In genomic region chr16:4324479-4324868, GRCh38 we compare ENCODE assay signal across 13 cellular contexts. TPM values are rescaled to one million over a fixed set of nuclear protein-coding genes. Genes with fewer than 3 reads are reported as not detected.
DNase-seq lines count a peak whose midpoint lies in the region; ATAC-seq, FAIRE-seq and TF ChIP-seq lines count a peak whose summit lies in the region.
"Had no signal": no experiment of that assay in that cellular context is flagged by ENCODE, and none has a peak within 500 bp of the region (broad histone marks: within the 10 kb centered on the region; RNA-seq: fewer than 3 reads in every experiment).

No MANE protein-coding gene starts in this region.

- no peak overlapping the region for H3K4me3 Mint-ChIP-seq in progenitor cell of endocrine pancreas (ENCODE audit: low read depth)
- H3K4me3 Mint-ChIP-seq in T-helper 2 cell treated with Interferon-gamma antibody and Interleukin-4, amounts not matched to agents 5 μg/mL and 100 μg/mL, for 36 hours: no peak overlapping the region

- H3K36me3 ChIP-seq in HepG2 (replicated peaks in 1 of 2; ENCODE audit: control insufficient read depth in 1 of 2, insufficient read depth in 2 of 2, low read length in 2 of 2) (no peaks in the 10 kb centered on the region), right lobe of liver (no peaks in the 10 kb centered on the region), hepatocyte (replicated peaks; ENCODE audit: insufficient read depth, low read depth) (no peaks in the 10 kb centered on the region)

- FAIRE-seq in HepG2 (lab: Jason Lieb, UNC): no peak

- H3K79me2 ChIP-seq in HepG2 (ENCODE audit: insufficient read depth, low read length) (no peaks in the 10 kb centered on the region), hepatocyte (peaks cover 98% of the 10 kb centered on the region)

- ATAC-seq in HepG2 (no peak), right lobe of liver (no peak), GM19035 (IDR thresholded peaks at IDR 0.05; ENCODE audit: unreplicated experiment) (no peak), HG02571 (IDR thresholded peaks at IDR 0.05; ENCODE audit: unreplicated experiment) (no peak)

- H3K27me3 ChIP-seq in HepG2 (ENCODE audit: control insufficient read depth in 1 of 2, insufficient read depth in 2 of 2, low read length in 2 of 2): peaks cover 0 to 26% of the 10 kb centered on the region in 2 experiments; a peak in 2 of 5 replicates
- no peaks in the 10 kb centered on the region for H3K27me3 ChIP-seq in right lobe of liver
- no peaks in the 10 kb centered on the region for H3K27me3 ChIP-seq in hepatocyte
- H3K27me3 ChIP-seq: testis had no signal

- BruUV-seq in HepG2 (replicated peaks; lab: Mats Ljungman, UMichigan): no TSS peak

- H3K27ac Mint-ChIP-seq in progenitor cell of endocrine pancreas: peak overlapping the region; percentile 84
- no peak overlapping the region for H3K27ac Mint-ChIP-seq in T-helper 2 cell treated with Interferon-gamma antibody and Interleukin-4, amounts not matched to agents 5 μg/mL and 100 μg/mL, for 36 hours

- DNase-seq in HepG2 (ENCODE audit: low spot score) (no peak), right lobe of liver (no peak), hepatocyte (ENCODE audit: low spot score) (no peak), progenitor cell of endocrine pancreas (ENCODE audit: low spot score, unreplicated experiment) (no peak), H4 (ENCODE audit: low spot score) (no peak)
- DNase-seq in T-helper 2 cell treated with Interferon-gamma antibody and Interleukin-4, amounts not matched to agents 5 μg/mL and 100 μg/mL, for 36 hours (ENCODE audit: low spot score): no peak
- DNase-seq: activated CD4-positive, CD25-positive, alpha-beta regulatory T cell; activated T-cell treated with anti-CD3 and anti-CD28 coated beads for 4 hours; midbrain; NCI-H2081 had no signal

- no peaks in the 10 kb centered on the region for H3K36me3 Mint-ChIP-seq in progenitor cell of endocrine pancreas (ENCODE audit: insufficient read depth)
- H3K36me3 Mint-ChIP-seq in T-helper 2 cell treated with Interferon-gamma antibody and Interleukin-4, amounts not matched to agents 5 μg/mL and 100 μg/mL, for 36 hours (ENCODE audit: low read depth): no peaks in the 10 kb centered on the region

- peaks cover 9% of the 10 kb centered on the region for H3K4me1 Mint-ChIP-seq in progenitor cell of endocrine pancreas (ENCODE audit: low read depth)
- no peaks in the 10 kb centered on the region for H3K4me1 Mint-ChIP-seq in T-helper 2 cell treated with Interferon-gamma antibody and Interleukin-4, amounts not matched to agents 5 μg/mL and 100 μg/mL, for 36 hours (ENCODE audit: low read depth)

- TF ChIP-seq EP300 in HepG2 (IDR thresholded peaks at IDR 0.05; ENCODE audit: low read depth in 2 of 2, low read length in 2 of 2) (no peak), HepG2 (CRISPR knock-in tag; IDR thresholded peaks at IDR 0.05; ENCODE audit: borderline replicate concordance) (no peak)

- H3K9ac ChIP-seq in HepG2 (ENCODE audit: insufficient read depth, low read depth, low read length): 0 out of 2 replicates have a peak overlapping the region, but pooled peaks have one; percentile 66

- in situ Hi-C loops in HepG2 (cut with HindIII; ENCODE audit: extremely low pct_ligation_motif_present, low pct_unique_long_range_greater_than_20kb): loop anchor here (5.0 to 10.0 kb wide), 2 partner anchors 50 to 117 kb away; partner anchors contain the start of gene TFAP4

- no peak for TF ChIP-seq CTCF in HepG2 (CRISPR knock-in tag; IDR thresholded peaks at IDR 0.05)
- TF ChIP-seq CTCF in right lobe of liver (IDR thresholded peaks at IDR 0.05): no peak
- TF ChIP-seq CTCF in hepatocyte (IDR thresholded peaks at IDR 0.05; ENCODE audit: poor library complexity): no peak
- no peak for TF ChIP-seq CTCF in progenitor cell of endocrine pancreas (IDR thresholded peaks at IDR 0.05; ENCODE audit: unreplicated experiment)

- H2AFZ ChIP-seq in HepG2 (ENCODE audit: low read length): no peak overlapping the region
- no peak overlapping the region for H2AFZ ChIP-seq in hepatocyte

- H3K4me3 ChIP-seq in HepG2 (replicated peaks in 1 of 3; ENCODE audit: insufficient read depth in 1 of 3, low read depth in 2 of 3, low read length in 3 of 3) (peak overlapping the region; percentile 5 to 70 (median 42); a peak in 5 of 6 replicates), right lobe of liver (no peak overlapping the region), hepatocyte (no peak overlapping the region)
- H3K4me3 ChIP-seq: testis had no signal

- H3K4me1 ChIP-seq in HepG2 (ENCODE audit: insufficient read depth, low read length) (peaks cover 75% of the 10 kb centered on the region), right lobe of liver (peaks cover 0 to 20% (median 5%) of the 10 kb centered on the region in 4 donors), hepatocyte (ENCODE audit: insufficient read depth) (peaks cover 70% of the 10 kb centered on the region)

- H3K4me2 ChIP-seq in HepG2 (ENCODE audit: low read depth, low read length): peak overlapping the region; percentile 95
- H3K4me2 ChIP-seq in hepatocyte: peak overlapping the region; percentile 77

- no peaks in the 10 kb centered on the region for H3K9me2 ChIP-seq in hepatocyte (replicated peaks; ENCODE audit: insufficient read depth)

- H4K20me1 ChIP-seq in HepG2 (ENCODE audit: insufficient read depth, low read length): no peaks in the 10 kb centered on the region
- H4K20me1 ChIP-seq in hepatocyte (ENCODE audit: insufficient read depth, poor library complexity, severe bottlenecking): peaks cover 68% of the 10 kb centered on the region

- H3K9me3 ChIP-seq in HepG2 (ENCODE audit: low read length): no peaks in the 10 kb centered on the region
- no peaks in the 10 kb centered on the region for H3K9me3 ChIP-seq in right lobe of liver
- H3K9me3 ChIP-seq in hepatocyte (ENCODE audit: low read depth): no peaks in the 10 kb centered on the region
- H3K9me3 ChIP-seq: testis had no signal

- 80% methylated on average over 9 of the region's 11 CpGs for WGBS in HepG2 (ENCODE audit: low lambda C conversion rate)
- 80% methylated on average over 1 of the region's 11 CpGs for WGBS in right lobe of liver (ENCODE audit: insufficient coverage, low coverage, low lambda C conversion rate, missing lambda C conversion rate)
- 94% methylated on average over 11 of the region's 11 CpGs for WGBS in hepatocyte (ENCODE audit: low lambda C conversion rate, missing lambda C conversion rate)

- POLR2A ChIA-PET in HepG2 (lab: Yijun Ruan, JAX): interaction anchor here (0.9 to 2.5 kb wide), 9 partner anchors 10 to 70 kb away, joined by 3 to 11 read pairs (median 6); partner anchors contain the start of genes TFAP4 and VASN

- CTCF ChIA-PET in HepG2 (lab: Yijun Ruan, JAX; ENCODE audit: low intra/inter-chr PET ratio, low total read pairs): interaction anchor here (1.2 kb wide), 1 partner anchor 10 kb away, joined by 3 read pairs; no protein-coding TSS in a partner anchor

- no peak for TF ChIP-seq POLR2A in HepG2 (IDR thresholded peaks at IDR 0.05; ENCODE audit: insufficient read depth in 1 of 2, low read depth in 2 of 2, low read length in 2 of 2)
- no peak for TF ChIP-seq POLR2A in right lobe of liver (IDR thresholded peaks at IDR 0.05)

- H3K27ac ChIP-seq in HepG2 (ENCODE audit: extremely low read length, insufficient read depth, low read length) (no peak overlapping the region), right lobe of liver (no peak overlapping the region), hepatocyte (peak overlapping the region; percentile 97)

- H3K9me3 Mint-ChIP-seq in progenitor cell of endocrine pancreas (ENCODE audit: low read depth): no peaks in the 10 kb centered on the region
- H3K9me3 Mint-ChIP-seq in T-helper 2 cell treated with Interferon-gamma antibody and Interleukin-4, amounts not matched to agents 5 μg/mL and 100 μg/mL, for 36 hours: no peaks in the 10 kb centered on the region

- no peak for TF ChIP-seq RAD21 in HepG2 (CRISPR knock-in tag; IDR thresholded peaks at IDR 0.05)

- no peaks in the 10 kb centered on the region for H3K27me3 Mint-ChIP-seq in progenitor cell of endocrine pancreas
- H3K27me3 Mint-ChIP-seq in T-helper 2 cell treated with Interferon-gamma antibody and Interleukin-4, amounts not matched to agents 5 μg/mL and 100 μg/mL, for 36 hours (ENCODE audit: low read depth): peaks cover 13% of the 10 kb centered on the region

- intact Hi-C loops in HepG2 (cut with micrococcal nuclease; ENCODE audit: unreplicated experiment) (no loop called here), right lobe of liver (cut with DNase I) (no loop called here)

RNA-seq across cellular contexts. Expression of gene GLIS2, which starts 8.6 kb away (rescaled TPM):
- total RNA-seq in HepG2 (2016; rRNA removed; fragmentation: Illumina TruSeq; extraction: Trizol) (0.24 and 0.29 TPM in 2 replicates), right lobe of liver (1 to 10 TPM in 5 of 6 experiments, under 1 TPM in 1; 0.79 to 2.6 (median 1.4) TPM), hepatocyte (3.6 TPM in 2 replicates), progenitor cell of endocrine pancreas (22.2 and 23.2 TPM in 2 replicates)
- 1.0 and 1.1 TPM in 2 replicates for total RNA-seq in HepG2 (2016; cell fraction: cytosol; rRNA removed; fragmentation: Illumina TruSeq; extraction: Trizol; ENCODE audit: low read depth)
- total RNA-seq in HepG2 (2016; cell fraction: insoluble cytoplasmic fraction; rRNA removed; fragmentation: Illumina TruSeq; extraction: Trizol): 0.18 and 0.30 TPM in 2 replicates
- 0.59 and 0.65 TPM in 2 replicates for total RNA-seq in HepG2 (2016; cell fraction: membrane; rRNA removed; fragmentation: Illumina TruSeq; extraction: Trizol)
- total RNA-seq in HepG2 (2016; cell fraction: nucleus; rRNA removed; fragmentation: Illumina TruSeq; extraction: Trizol): 0.34 and 0.63 TPM in 2 replicates
- polyA plus RNA-seq in HepG2 (2011; rRNA removed) (0.28 and 0.39 TPM in 2 replicates), hepatocyte (11.3 and 12.2 TPM in 2 replicates)
- polyA plus RNA-seq in HepG2 (2011; cell fraction: cytosol; rRNA removed): 0.17 and 0.18 TPM in 2 replicates
- polyA plus RNA-seq in HepG2 (2011; cell fraction: nucleus; rRNA removed): 1.1 and 1.3 TPM in 2 replicates
- 0.91 and 2.0 TPM in 2 replicates for polyA plus RNA-seq in HepG2 (2012)
- 0.27 and 0.43 TPM in 2 replicates for polyA plus RNA-seq in HepG2 (2016; cell fraction: cytosol; fragmentation: Illumina TruSeq; extraction: Trizol; ENCODE audit: low read depth)
- polyA plus RNA-seq in HepG2 (2016; cell fraction: insoluble cytoplasmic fraction; fragmentation: Illumina TruSeq; extraction: Trizol; ENCODE audit: low read depth): 0.70 and 0.86 TPM in 2 replicates
- 1.3 and 1.4 TPM in 2 replicates for polyA plus RNA-seq in HepG2 (2016; cell fraction: membrane; fragmentation: Illumina TruSeq; extraction: Trizol; ENCODE audit: low read depth)
- 1.6 and 1.8 TPM in 2 replicates for polyA plus RNA-seq in HepG2 (2016; cell fraction: nucleus; fragmentation: Illumina TruSeq; extraction: Trizol; ENCODE audit: insufficient read depth, low read depth)
- 0.44 and 3.2 TPM in 2 replicates for polyA minus RNA-seq in HepG2 (2011; rRNA and poly(A)+ RNA removed; ENCODE audit: low replicate concordance)
- 0.18 and 0.99 TPM in 2 replicates for polyA minus RNA-seq in HepG2 (2011; cell fraction: cytosol; rRNA and poly(A)+ RNA removed)
- 0.25 and 0.52 TPM in 2 replicates for polyA minus RNA-seq in HepG2 (2011; cell fraction: nucleus; rRNA and poly(A)+ RNA removed)
- total RNA-seq in H4 (2014; rRNA removed; shearing (Covaris generic)): 0.29 and 0.45 TPM in 2 replicates

RNA-seq across cellular contexts. Expression of gene PAM16, which starts 26.6 kb away (rescaled TPM):
- 39.5 and 51.8 TPM in 2 replicates for total RNA-seq in HepG2 (2016; rRNA removed; fragmentation: Illumina TruSeq; extraction: Trizol)
- 62.7 and 78.9 TPM in 2 replicates for total RNA-seq in HepG2 (2016; cell fraction: cytosol; rRNA removed; fragmentation: Illumina TruSeq; extraction: Trizol; ENCODE audit: low read depth)
- 44.0 and 55.1 TPM in 2 replicates for total RNA-seq in HepG2 (2016; cell fraction: insoluble cytoplasmic fraction; rRNA removed; fragmentation: Illumina TruSeq; extraction: Trizol)
- 48.0 and 59.1 TPM in 2 replicates for total RNA-seq in HepG2 (2016; cell fraction: membrane; rRNA removed; fragmentation: Illumina TruSeq; extraction: Trizol)
- total RNA-seq in HepG2 (2016; cell fraction: nucleus; rRNA removed; fragmentation: Illumina TruSeq; extraction: Trizol): 21.8 and 30.9 TPM in 2 replicates
- 51.5 and 64.5 TPM in 2 replicates for polyA plus RNA-seq in HepG2 (2011; rRNA removed)
- 79.1 and 106 TPM in 2 replicates for polyA plus RNA-seq in HepG2 (2011; cell fraction: cytosol; rRNA removed)
- polyA plus RNA-seq in HepG2 (2011; cell fraction: nucleus; rRNA removed): 59.7 and 63.8 TPM in 2 replicates
- polyA plus RNA-seq in HepG2 (2012): 28.9 and 43.2 TPM in 2 replicates
- polyA plus RNA-seq in HepG2 (2016; cell fraction: cytosol; fragmentation: Illumina TruSeq; extraction: Trizol; ENCODE audit: low read depth): 51.5 and 69.1 TPM in 2 replicates
- polyA plus RNA-seq in HepG2 (2016; cell fraction: insoluble cytoplasmic fraction; fragmentation: Illumina TruSeq; extraction: Trizol; ENCODE audit: low read depth): 31.2 and 31.7 TPM in 2 replicates
- 35.5 and 47.0 TPM in 2 replicates for polyA plus RNA-seq in HepG2 (2016; cell fraction: membrane; fragmentation: Illumina TruSeq; extraction: Trizol; ENCODE audit: low read depth)
- 70.3 and 85.7 TPM in 2 replicates for polyA plus RNA-seq in HepG2 (2016; cell fraction: nucleus; fragmentation: Illumina TruSeq; extraction: Trizol; ENCODE audit: insufficient read depth, low read depth)
- polyA minus RNA-seq in HepG2 (2011; rRNA and poly(A)+ RNA removed; ENCODE audit: low replicate concordance): 22.9 and 24.5 TPM in 2 replicates
- 13.2 and 17.4 TPM in 2 replicates for polyA minus RNA-seq in HepG2 (2011; cell fraction: cytosol; rRNA and poly(A)+ RNA removed)
- polyA minus RNA-seq in HepG2 (2011; cell fraction: nucleus; rRNA and poly(A)+ RNA removed): 12.3 and 12.9 TPM in 2 replicates
- 10 to 100 TPM; 27.9 to 45.9 (median 32.8) TPM for total RNA-seq in right lobe of liver
- 33.0 and 35.0 TPM in 2 replicates for total RNA-seq in hepatocyte
- 57.7 and 70.4 TPM in 2 replicates for polyA plus RNA-seq in hepatocyte
- total RNA-seq in progenitor cell of endocrine pancreas: 33.5 and 36.7 TPM in 2 replicates
- total RNA-seq in H4 (2014; rRNA removed; shearing (Covaris generic)): 32.1 and 46.7 TPM in 2 replicates

RNA-seq across cellular contexts. Expression of gene VASN, which starts 47.2 kb away (rescaled TPM):
- total RNA-seq in HepG2 (2016; rRNA removed; fragmentation: Illumina TruSeq; extraction: Trizol) (6.9 and 18.2 TPM in 2 replicates), right lobe of liver (10 to 100 TPM; 13.5 to 22.9 (median 16.8) TPM), hepatocyte (10.0 and 12.1 TPM in 2 replicates), progenitor cell of endocrine pancreas (3.8 and 4.0 TPM in 2 replicates)
- 2.8 and 3.3 TPM in 2 replicates for total RNA-seq in HepG2 (2016; cell fraction: cytosol; rRNA removed; fragmentation: Illumina TruSeq; extraction: Trizol; ENCODE audit: low read depth)
- total RNA-seq in HepG2 (2016; cell fraction: insoluble cytoplasmic fraction; rRNA removed; fragmentation: Illumina TruSeq; extraction: Trizol): 5.9 and 17.8 TPM in 2 replicates
- total RNA-seq in HepG2 (2016; cell fraction: membrane; rRNA removed; fragmentation: Illumina TruSeq; extraction: Trizol): 5.8 and 6.6 TPM in 2 replicates
- 22.5 and 25.6 TPM in 2 replicates for total RNA-seq in HepG2 (2016; cell fraction: nucleus; rRNA removed; fragmentation: Illumina TruSeq; extraction: Trizol)
- polyA plus RNA-seq in HepG2 (2011; rRNA removed) (8.4 and 15.5 TPM in 2 replicates), hepatocyte (55.9 and 64.2 TPM in 2 replicates)
- 9.0 and 15.7 TPM in 2 replicates for polyA plus RNA-seq in HepG2 (2011; cell fraction: cytosol; rRNA removed)
- 47.1 and 58.1 TPM in 2 replicates for polyA plus RNA-seq in HepG2 (2011; cell fraction: nucleus; rRNA removed)
- polyA plus RNA-seq in HepG2 (2012): 9.8 and 16.9 TPM in 2 replicates
- 2.3 and 2.6 TPM in 2 replicates for polyA plus RNA-seq in HepG2 (2016; cell fraction: cytosol; fragmentation: Illumina TruSeq; extraction: Trizol; ENCODE audit: low read depth)
- polyA plus RNA-seq in HepG2 (2016; cell fraction: insoluble cytoplasmic fraction; fragmentation: Illumina TruSeq; extraction: Trizol; ENCODE audit: low read depth): 7.7 and 10.2 TPM in 2 replicates
- 3.1 and 4.1 TPM in 2 replicates for polyA plus RNA-seq in HepG2 (2016; cell fraction: membrane; fragmentation: Illumina TruSeq; extraction: Trizol; ENCODE audit: low read depth)
- polyA plus RNA-seq in HepG2 (2016; cell fraction: nucleus; fragmentation: Illumina TruSeq; extraction: Trizol; ENCODE audit: insufficient read depth, low read depth): 40.8 and 43.4 TPM in 2 replicates
- polyA minus RNA-seq in HepG2 (2011; rRNA and poly(A)+ RNA removed; ENCODE audit: low replicate concordance): 1.2 and 47.2 TPM in 2 replicates
- polyA minus RNA-seq in HepG2 (2011; cell fraction: cytosol; rRNA and poly(A)+ RNA removed): 18.8 and 21.5 TPM in 2 replicates
- 32.1 and 35.9 TPM in 2 replicates for polyA minus RNA-seq in HepG2 (2011; cell fraction: nucleus; rRNA and poly(A)+ RNA removed)
- total RNA-seq in H4 (2014; rRNA removed; shearing (Covaris generic)): 22.8 and 32.2 TPM in 2 replicates

RNA-seq across cellular contexts. Expression of gene TFAP4, which starts 51.7 kb away (rescaled TPM):
- total RNA-seq in HepG2 (2016; rRNA removed; fragmentation: Illumina TruSeq; extraction: Trizol) (10.4 and 12.2 TPM in 2 replicates), right lobe of liver (1 to 10 TPM; 2.6 to 5.8 (median 3.7) TPM), hepatocyte (6.1 and 11.4 TPM in 2 replicates), progenitor cell of endocrine pancreas (22.9 and 29.0 TPM in 2 replicates)
- 22.0 and 26.0 TPM in 2 replicates for total RNA-seq in HepG2 (2016; cell fraction: cytosol; rRNA removed; fragmentation: Illumina TruSeq; extraction: Trizol; ENCODE audit: low read depth)
- total RNA-seq in HepG2 (2016; cell fraction: insoluble cytoplasmic fraction; rRNA removed; fragmentation: Illumina TruSeq; extraction: Trizol): 8.6 and 13.4 TPM in 2 replicates
- 16.4 and 17.5 TPM in 2 replicates for total RNA-seq in HepG2 (2016; cell fraction: membrane; rRNA removed; fragmentation: Illumina TruSeq; extraction: Trizol)
- total RNA-seq in HepG2 (2016; cell fraction: nucleus; rRNA removed; fragmentation: Illumina TruSeq; extraction: Trizol): 6.4 and 7.5 TPM in 2 replicates
- polyA plus RNA-seq in HepG2 (2011; rRNA removed) (13.0 and 15.6 TPM in 2 replicates), hepatocyte (3.1 and 4.2 TPM in 2 replicates)
- 4.7 and 8.9 TPM in 2 replicates for polyA plus RNA-seq in HepG2 (2011; cell fraction: cytosol; rRNA removed)
- polyA plus RNA-seq in HepG2 (2011; cell fraction: nucleus; rRNA removed): 12.3 and 16.1 TPM in 2 replicates
- 9.9 and 12.9 TPM in 2 replicates for polyA plus RNA-seq in HepG2 (2012)
- polyA plus RNA-seq in HepG2 (2016; cell fraction: cytosol; fragmentation: Illumina TruSeq; extraction: Trizol; ENCODE audit: low read depth): 4.9 and 5.3 TPM in 2 replicates
- 13.4 and 17.4 TPM in 2 replicates for polyA plus RNA-seq in HepG2 (2016; cell fraction: insoluble cytoplasmic fraction; fragmentation: Illumina TruSeq; extraction: Trizol; ENCODE audit: low read depth)
- 7.5 and 7.9 TPM in 2 replicates for polyA plus RNA-seq in HepG2 (2016; cell fraction: membrane; fragmentation: Illumina TruSeq; extraction: Trizol; ENCODE audit: low read depth)
- polyA plus RNA-seq in HepG2 (2016; cell fraction: nucleus; fragmentation: Illumina TruSeq; extraction: Trizol; ENCODE audit: insufficient read depth, low read depth): 20.3 and 24.4 TPM in 2 replicates
- 36.2 and 88.6 TPM in 2 replicates for polyA minus RNA-seq in HepG2 (2011; rRNA and poly(A)+ RNA removed; ENCODE audit: low replicate concordance)
- polyA minus RNA-seq in HepG2 (2011; cell fraction: cytosol; rRNA and poly(A)+ RNA removed): 18.4 and 24.2 TPM in 2 replicates
- polyA minus RNA-seq in HepG2 (2011; cell fraction: nucleus; rRNA and poly(A)+ RNA removed): 6.2 and 8.5 TPM in 2 replicates
- 7.3 and 8.8 TPM in 2 replicates for total RNA-seq in H4 (2014; rRNA removed; shearing (Covaris generic))

Comparison
In these comparisons a context has a peak if more than half of its experiments do, and no peak if none do; other contexts are left out.
1. H3K4me3 ChIP-seq: peak in HepG2 (3 of 3); none in right lobe of liver (0 of 3) and hepatocyte (single experiment).